9 cellular contexts compared by ENCODE assay signal in genomic region chr6:31614674-31615578, GRCh38. TPM values are rescaled to one million over a fixed set of nuclear protein-coding genes. Genes with fewer than 3 reads are reported as not detected.
DNase-seq lines count a peak whose midpoint lies in the region; TF ChIP-seq lines count a peak whose summit lies in the region.
"Had no signal": no experiment of that assay in that cellular context is flagged by ENCODE, and none has a peak within 500 bp of the region (broad histone marks: within the 10 kb centered on the region; RNA-seq: fewer than 3 reads in every experiment).

Gene AIF1 (plus strand): TSS chr6:31615234. CDS start chr6:31615330, 96 bp downstream.

- no peaks in the 10 kb centered on the region; a peak in 1 of 4 replicates for H3K4me1 ChIP-seq in SK-N-SH (ENCODE audit: control insufficient read depth in 1 of 2, insufficient read depth in 2 of 2, low read depth in 1 of 2, low read length in 1 of 2)

- H3K79me2 ChIP-seq in SK-N-SH (ENCODE audit: insufficient read depth): no peaks in the 10 kb centered on the region

- no peak within 1 kb of the TSS for H3K27ac ChIP-seq in SK-N-SH (ENCODE audit: low read depth in 2 of 2, low read length in 1 of 2)

- TF ChIP-seq CTCF in GM10248 (IDR thresholded peaks at IDR 0.05; ENCODE audit: control extremely low read depth, extremely low read depth, low read depth, missing control alignments) (no peak), SK-N-SH (IDR thresholded peaks at IDR 0.05) (no peak), GM10266 (IDR thresholded peaks at IDR 0.05; ENCODE audit: control insufficient read depth, insufficient read depth, low read depth, missing control alignments) (no peak)

- in situ Hi-C loops in G401 (cut with HindIII; ENCODE audit: low sequenced_read_pairs): no loop called here

- no peaks in the 10 kb centered on the region for H3K9me2 ChIP-seq in SK-N-SH

- POLR2A ChIA-PET in GM10248 (lab: Yijun Ruan, JAX): interaction anchor here (0.6 to 0.8 kb wide), 2 partner anchors 38 to 77 kb away, joined by 4 to 5 read pairs; no protein-coding TSS in a partner anchor
- POLR2A ChIA-PET in SK-N-SH (lab: Yijun Ruan, JAX): no interaction called here

- DNase-seq in G401 (ENCODE audit: low spot score) (no peak), RPMI8226 (peak; percentile 55), cardiac septum (ENCODE audit: low spot score) (peak; percentile 79), posterior vena cava (ENCODE audit: low spot score) (no peak), GM10248 (ENCODE audit: extremely low spot score) (no peak), SK-N-SH (no peak), GM10266 (ENCODE audit: extremely low spot score) (no peak)
- no peak for DNase-seq in effector CD8-positive, alpha-beta T cell (lab: John Stamatoyannopoulos, UW)
- DNase-seq: SHP77 had no signal

- H3K27me3 ChIP-seq in SK-N-SH (ENCODE audit: insufficient read depth): no peaks in the 10 kb centered on the region

- intact Hi-C loops in cardiac septum (cut with DNase I) (no loop called here), posterior vena cava (cut with DNase I) (loop anchor here in 1 of 2 donors (1.0 kb wide), 1 partner anchor 39 kb away; no protein-coding TSS in a partner anchor)

- CTCF ChIA-PET in GM10248 (lab: Yijun Ruan, JAX) (interaction anchor here (1.8 to 6.6 kb wide), 4 partner anchors 17 to 68 kb away, joined by 7 to 73 read pairs (median 24); partner anchors contain the start of genes ATP6V1G2 and LTB), SK-N-SH (lab: Yijun Ruan, JAX) (interaction anchor here (1.1 to 7.0 kb wide), 2 partner anchors 11 to 17 kb away, joined by 3 to 35 read pairs; no protein-coding TSS in a partner anchor)

- no peaks in the 10 kb centered on the region for H3K36me3 ChIP-seq in SK-N-SH (replicated peaks in 1 of 2; ENCODE audit: control insufficient read depth in 1 of 2, insufficient read depth in 2 of 2, low read length in 1 of 2)

- WGBS in SK-N-SH (ENCODE audit: low lambda C conversion rate): 81% methylated on average over 7 of the region's 7 CpGs

- no peak for TF ChIP-seq EP300 in SK-N-SH (IDR thresholded peaks at IDR 0.05; ENCODE audit: borderline replicate concordance in 1 of 2, low read depth in 1 of 2, low read length in 1 of 2)

- H3K4me3 ChIP-seq in SK-N-SH (ENCODE audit: low read depth in 2 of 2, low read length in 1 of 2): no peak within 1 kb of the TSS

- H3K9me3 ChIP-seq in SK-N-SH: no peaks in the 10 kb centered on the region

- no peak within 1 kb of the TSS for H3K4me2 ChIP-seq in SK-N-SH

- TF ChIP-seq RAD21 in SK-N-SH (IDR thresholded peaks at IDR 0.05; ENCODE audit: low read length): no peak

- H2AFZ ChIP-seq in SK-N-SH (ENCODE audit: low read depth): no peak within 1 kb of the TSS

- peaks cover 11% of the 10 kb centered on the region for H3F3A ChIP-seq in SK-N-SH (replicated peaks; ENCODE audit: insufficient read depth)

- no peak within 1 kb of the TSS for H3K9ac ChIP-seq in SK-N-SH

- H4K20me1 ChIP-seq in SK-N-SH (ENCODE audit: insufficient read depth): no peaks in the 10 kb centered on the region

TF ChIP-seq in SK-N-SH, 30 proteins besides CTCF, POLR2A, EP300 and RAD21:
- TF ChIP-seq FOXM1 (IDR thresholded peaks at IDR 0.05; ENCODE audit: low read depth) (no peak), TEAD4 (IDR thresholded peaks at IDR 0.05; ENCODE audit: borderline replicate concordance, insufficient read depth) (no peak), TCF12 (IDR thresholded peaks at IDR 0.05) (no peak), PBX3 (IDR thresholded peaks at IDR 0.05) (no peak), FOSL2 (IDR thresholded peaks at IDR 0.05; ENCODE audit: borderline replicate concordance, low read depth) (no peak), USF1 (IDR thresholded peaks at IDR 0.05; ENCODE audit: borderline replicate concordance, low read depth) (no peak), RXRA (IDR thresholded peaks at IDR 0.05; ENCODE audit: borderline replicate concordance, low read depth) (no peak), ELF1 (IDR thresholded peaks at IDR 0.05) (no peak), GABPA (IDR thresholded peaks at IDR 0.05; ENCODE audit: low read depth) (no peak), NFIC (IDR thresholded peaks at IDR 0.05; ENCODE audit: borderline replicate concordance) (no peak), MXI1 (IDR thresholded peaks at IDR 0.05; ENCODE audit: low read depth, low read length) (no peak), EZH2phosphoT487 (IDR thresholded peaks at IDR 0.05; ENCODE audit: borderline replicate concordance, low read depth) (no peak), SMC3 (IDR thresholded peaks at IDR 0.05; ENCODE audit: low read depth, low read length) (no peak), GATA2 (CRISPR knock-in tag; IDR thresholded peaks at IDR 0.05) (no peak), RCOR1 (IDR thresholded peaks at IDR 0.05; ENCODE audit: low read length) (no peak), MEF2A (IDR thresholded peaks at IDR 0.05; ENCODE audit: borderline replicate concordance, low read depth) (no peak), NRF1 (IDR thresholded peaks at IDR 0.05; ENCODE audit: low read depth, low read length) (no peak), CHD2 (IDR thresholded peaks at IDR 0.05; ENCODE audit: low read length, partially characterized antibody) (no peak), REST (IDR thresholded peaks at IDR 0.05; ENCODE audit: low read depth, low read length) (no peak), FOXJ3 (CRISPR knock-in tag; IDR thresholded peaks at IDR 0.05) (no peak)

RNA-seq across cellular contexts. Expression of gene AIF1, which starts in this region (rescaled TPM):
- 36.6 and 57.5 TPM in 2 replicates for total RNA-seq in G401 (2014; rRNA removed; shearing (Covaris generic))
- total RNA-seq in cardiac septum (10.3 TPM), posterior vena cava (10 to 100 TPM; 18.1 to 68.7 TPM)
- not detected in 2 replicates for polyA plus RNA-seq in SK-N-SH (2012; rRNA removed)
- polyA plus RNA-seq in SK-N-SH (2012; cell fraction: cytosol; rRNA removed): not detected in 2 replicates
- not detected in 2 replicates for polyA plus RNA-seq in SK-N-SH (2012; cell fraction: nucleus; rRNA removed)

Comparison
In these comparisons a context has a peak if more than half of its experiments do, and no peak if none do; other contexts are left out.
1. DNase-seq: peak in RPMI8226 (single experiment) and cardiac septum (single experiment); none in G401 (single experiment), posterior vena cava (single experiment), GM10248 (single experiment), SK-N-SH (single experiment), GM10266 (single experiment) and effector CD8-positive, alpha-beta T cell (single experiment).